Comparison of ENCODE assay signal across 19 cellular contexts in genomic region chr17:16339959-16340358, GRCh38. TPM values are rescaled to one million over a fixed set of nuclear protein-coding genes. Genes with fewer than 3 reads are reported as not detected.
DNase-seq lines count a peak whose midpoint lies in the region; ATAC-seq, FAIRE-seq and TF ChIP-seq lines count a peak whose summit lies in the region.
"Had no signal": no experiment of that assay in that cellular context is flagged by ENCODE, and none has a peak within 500 bp of the region (broad histone marks: within the 10 kb centered on the region; RNA-seq: fewer than 3 reads in every experiment).

No MANE protein-coding gene starts in this region.

- ATAC-seq in left lobe of liver (peak; percentile 28), memory B cell (ENCODE audit: low read depth) (no peak)
- ATAC-seq: CD8-positive, alpha-beta T cell had no signal

- H3K4me1 Mint-ChIP-seq in memory B cell = no peaks in the 10 kb centered on the region
- H3K4me1 Mint-ChIP-seq: B cell, H9 had no signal

- TF ChIP-seq CTCF in bronchial epithelial cell (IDR thresholded peaks at IDR 0.05; ENCODE audit: insufficient read depth, low read length, severe bottlenecking) = no peak

- FAIRE-seq in bronchial epithelial cell (lab: Jason Lieb, UNC) = no peak
- FAIRE-seq: D721Med, H1 had no signal

- H3K27me3 ChIP-seq in bronchial epithelial cell (ENCODE audit: control insufficient read depth, insufficient read depth, low read length) = no peaks in the 10 kb centered on the region
- H3K27me3 ChIP-seq: BLaER1 treated with 17β-estradiol and CSF1 and Interleukin-3, amounts not matched to agents 10 nM and 100 nM had no signal

- H3K36me3 Mint-ChIP-seq in memory B cell = peaks cover 5% of the 10 kb centered on the region

- no peaks in the 10 kb centered on the region for H3K9me3 Mint-ChIP-seq in memory B cell
- H3K9me3 Mint-ChIP-seq: CD8-positive, alpha-beta T cell; H9 had no signal

- H3K4me3 Mint-ChIP-seq in memory B cell = no peak overlapping the region
- H3K4me3 Mint-ChIP-seq: B cell; CD8-positive, alpha-beta T cell; H9 had no signal

- no peak overlapping the region for H3K4me3 ChIP-seq in bronchial epithelial cell (ENCODE audit: low read depth, low read length)
- H3K4me3 ChIP-seq: BLaER1 treated with 17β-estradiol and CSF1 and Interleukin-3, amounts not matched to agents 10 nM and 100 nM had no signal

- H3K27me3 Mint-ChIP-seq in memory B cell = no peaks in the 10 kb centered on the region
- H3K27me3 Mint-ChIP-seq: B cell had no signal

- DNase-seq in DMS53 (lab: John Stamatoyannopoulos, UW) (peak; percentile 23), DMS53 treated with DMSO at 0.1 percent for 48 hours (lab: John Stamatoyannopoulos, UW; ENCODE audit: unreplicated experiment) (no peak), bronchial epithelial cell (ENCODE audit: low read depth) (peak; percentile 10), left lobe of liver (ENCODE audit: low spot score) (no peak), memory B cell (ENCODE audit: low spot score in 2 of 2) (no peak), activated T-cell treated with anti-CD3 and anti-CD28 coated beads for 4 hours (no peak), mesenteric fat pad (ENCODE audit: low spot score) (no peak)
- DNase-seq in stimulated activated CD8-positive, alpha-beta memory T cell treated with anti-CD3 and anti-CD28 coated beads, Interleukin-4, amount 100 ng/mL, for 48 hours = no peak
- DNase-seq: 8988T; CD8-positive, alpha-beta T cell; DMS79 treated with DMSO at 0.1 percent for 48 hours; GF-D8; H9; IMR-90; KBM-7 had no signal

- H3K27ac Mint-ChIP-seq in memory B cell = peak overlapping the region; percentile 67
- H3K27ac Mint-ChIP-seq: B cell; CD8-positive, alpha-beta T cell had no signal

- H3K36me3 ChIP-seq in bronchial epithelial cell (ENCODE audit: control insufficient read depth, insufficient read depth, low read length) = no peaks in the 10 kb centered on the region

RNA-seq across cellular contexts. Expression of gene CENPV, which starts 13.3 kb away (rescaled TPM):
- total RNA-seq in bronchial epithelial cell = 5.1 and 17.4 TPM in 2 replicates
- 22.8 TPM for total RNA-seq in left lobe of liver
- total RNA-seq in mesenteric fat pad = 26.1 TPM

RNA-seq across cellular contexts. Expression of gene UBB, which starts 40.9 kb away (rescaled TPM):
- total RNA-seq in bronchial epithelial cell (766 and 1,827 TPM in 2 replicates), left lobe of liver (1,692 TPM), mesenteric fat pad (967 TPM)

Comparison
In these comparisons a context has a peak if more than half of its experiments do, and no peak if none do; other contexts are left out.
1. DNase-seq: peak in DMS53 (single experiment) and bronchial epithelial cell (single experiment); none in DMS53 treated with DMSO at 0.1 percent for 48 hours (single experiment), left lobe of liver (single experiment), memory B cell (0 of 2), activated T-cell treated with anti-CD3 and anti-CD28 coated beads for 4 hours (single experiment), stimulated activated CD8-positive, alpha-beta memory T cell treated with anti-CD3 and anti-CD28 coated beads, Interleukin-4, amount 100 ng/mL, for 48 hours (single experiment) and mesenteric fat pad (single experiment).